ENCODE assay signal across 16 cellular contexts in the genomic region with DNA sequence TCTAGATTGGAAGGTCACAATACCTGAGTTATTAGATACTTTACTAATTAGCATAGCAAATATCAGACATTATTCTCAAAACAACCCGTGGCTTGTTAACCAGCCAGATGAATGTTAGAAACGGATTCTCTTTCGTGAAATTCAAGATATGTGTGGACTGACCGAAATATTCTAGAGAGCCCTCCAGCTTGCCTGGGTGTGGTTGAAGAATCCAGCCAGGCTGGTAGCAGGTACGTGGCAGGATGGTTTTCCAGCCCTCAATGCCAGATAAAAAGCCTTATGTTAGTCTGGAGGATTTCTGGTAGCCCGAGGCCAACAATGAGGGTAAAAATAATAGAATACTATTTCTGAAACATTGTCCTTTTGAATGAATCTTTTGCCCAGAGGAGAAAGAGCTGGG. TPM values are rescaled to one million over a fixed set of nuclear protein-coding genes. Genes with fewer than 3 reads are reported as not detected.
DNase-seq lines count a peak whose midpoint lies in the region; ATAC-seq and TF ChIP-seq lines count a peak whose summit lies in the region.
"Had no signal": no experiment of that assay in that cellular context is flagged by ENCODE, and none has a peak within 500 bp of the region (broad histone marks: within the 10 kb centered on the region; RNA-seq: fewer than 3 reads in every experiment).

No MANE protein-coding gene starts in this region.

- H3K36me3 ChIP-seq in mammary epithelial cell (ENCODE audit: insufficient read depth, low read length) (no peaks in the 10 kb centered on the region), breast epithelium (no peaks in the 10 kb centered on the region), PC-9 (ENCODE audit: low read depth) (no peaks in the 10 kb centered on the region), neural progenitor cell (no peaks in the 10 kb centered on the region)

- TF ChIP-seq CTCF in mammary epithelial cell (conservative IDR thresholded peaks at IDR 0.05 in 1 of 2, IDR thresholded peaks at IDR 0.05 in 1 of 2; ENCODE audit: extremely low read depth in 1 of 2, insufficient read depth in 1 of 2, low read depth in 1 of 2, low read length in 2 of 2) (no peak), breast epithelium (IDR thresholded peaks at IDR 0.05) (no peak), PC-9 (conservative IDR thresholded peaks at IDR 0.05) (no peak), neural progenitor cell (IDR thresholded peaks at IDR 0.05) (no peak)

- no peak overlapping the region for H3K4me3 Mint-ChIP-seq in neural progenitor cell
- no peak overlapping the region for H3K4me3 Mint-ChIP-seq in activated CD4-positive, alpha-beta memory T cell treated with anti-CD3 and anti-CD28 coated beads, Interleukin-2, amount 10 ng/mL, durations not matched to agents 7 days and 5 days

- BruUV-seq in mammary epithelial cell (replicated peaks; lab: Mats Ljungman, UMichigan): no TSS peak
- BruUV-seq in PC-9 (replicated peaks; lab: Mats Ljungman, UMichigan): no TSS peak

- dilution Hi-C loops in mammary epithelial cell (cut with HindIII; ENCODE audit: low sequenced_read_pairs): no loop called here

- in situ Hi-C loops in mammary epithelial cell (cut with MboI; ENCODE audit: low sequenced_read_pairs in 2 of 2): loop anchor here (5.0 to 10.0 kb wide), 4 partner anchors 110 to 550 kb away; a partner anchor contains a TSS

- H3K27ac ChIP-seq in mammary epithelial cell (ENCODE audit: insufficient read depth, low read depth, low read length) (no peak overlapping the region), breast epithelium (no peak overlapping the region), PC-9 (no peak overlapping the region), neural progenitor cell (no peak overlapping the region)
- H3K27ac ChIP-seq: C4-2B had no signal

- no peaks in the 10 kb centered on the region for H3K9me2 ChIP-seq in PC-9 (ENCODE audit: insufficient read depth)

- no peaks in the 10 kb centered on the region for H3K9me3 Mint-ChIP-seq in neural progenitor cell
- no peaks in the 10 kb centered on the region for H3K9me3 Mint-ChIP-seq in activated CD4-positive, alpha-beta memory T cell treated with anti-CD3 and anti-CD28 coated beads, Interleukin-2, amount 10 ng/mL, durations not matched to agents 7 days and 5 days
- H3K9me3 Mint-ChIP-seq: IgD-negative memory B cell had no signal

- H2AFZ ChIP-seq in mammary epithelial cell (ENCODE audit: low read depth, low read length): peak overlapping the region; percentile 6
- H2AFZ ChIP-seq in PC-9: 0 out of 2 replicates have a peak overlapping the region, but pooled peaks have one; percentile 25
- H2AFZ ChIP-seq in neural progenitor cell (replicated peaks): peak overlapping the region; percentile 88

- intact Hi-C loops in mammary epithelial cell (cut with micrococcal nuclease) (loop anchor here (5.0 to 10.0 kb wide), 2 partner anchors 72 to 520 kb away; no protein-coding TSS in a partner anchor), breast epithelium (cut with DNase I; ENCODE audit: low total_unique reads) (loop anchor here (2.0 to 5.0 kb wide), 2 partner anchors 172 to 1617 kb away; no protein-coding TSS in a partner anchor), PC-9 (cut with micrococcal nuclease; ENCODE audit: unreplicated experiment) (loop anchor here (5.0 to 10.0 kb wide), 3 partner anchors 87 to 322 kb away; a partner anchor contains a TSS)

- 46% methylated on average over 6 of the region's 6 CpGs for WGBS in mammary epithelial cell (ENCODE audit: low coverage, missing lambda C conversion rate)

- no peak for TF ChIP-seq POLR2A in breast epithelium (IDR thresholded peaks at IDR 0.05)

- H4K20me1 ChIP-seq in mammary epithelial cell (ENCODE audit: insufficient read depth, low read length): no peaks in the 10 kb centered on the region
- no peaks in the 10 kb centered on the region for H4K20me1 ChIP-seq in PC-9 (ENCODE audit: insufficient read depth)
- H4K20me1 ChIP-seq in neural progenitor cell (ENCODE audit: low read depth): no peaks in the 10 kb centered on the region

- ATAC-seq in GM18511 (IDR thresholded peaks at IDR 0.05; ENCODE audit: unreplicated experiment): no peak

- H3K9me3 ChIP-seq in mammary epithelial cell (replicated peaks; ENCODE audit: insufficient read depth, low read length): no peaks in the 10 kb centered on the region
- H3K9me3 ChIP-seq in breast epithelium: no peaks in the 10 kb centered on the region
- no peaks in the 10 kb centered on the region for H3K9me3 ChIP-seq in PC-9 (ENCODE audit: insufficient read depth, low read depth)
- no peaks in the 10 kb centered on the region for H3K9me3 ChIP-seq in neural progenitor cell (ENCODE audit: low read depth)

- H3K4me1 Mint-ChIP-seq in neural progenitor cell: peaks cover 6% of the 10 kb centered on the region
- H3K4me1 Mint-ChIP-seq in activated CD4-positive, alpha-beta memory T cell treated with anti-CD3 and anti-CD28 coated beads, Interleukin-2, amount 10 ng/mL, durations not matched to agents 7 days and 5 days: peaks cover 32% of the 10 kb centered on the region

- peaks cover 27% of the 10 kb centered on the region for H3F3A ChIP-seq in PC-9 (ENCODE audit: insufficient read depth, low read depth)
- H3F3A ChIP-seq in neural progenitor cell (ENCODE audit: low read depth): no peaks in the 10 kb centered on the region

- H3K4me1 ChIP-seq in mammary epithelial cell (ENCODE audit: insufficient read depth, low read length): peaks cover 43% of the 10 kb centered on the region
- H3K4me1 ChIP-seq in breast epithelium: peaks cover 0 to 6% of the 10 kb centered on the region in 2 donors
- peaks cover 39% of the 10 kb centered on the region for H3K4me1 ChIP-seq in PC-9 (replicated peaks; ENCODE audit: insufficient read depth)
- H3K4me1 ChIP-seq in neural progenitor cell: peaks cover 15% of the 10 kb centered on the region

- DNase-seq in mammary epithelial cell: no peak
- DNase-seq in breast epithelium (ENCODE audit: low spot score in 2 of 2): no peak
- no peak for DNase-seq in PC-9
- DNase-seq in neural progenitor cell (ENCODE audit: low spot score): no peak
- DNase-seq in stimulated activated naive CD4-positive, alpha-beta T cell (lab: John Stamatoyannopoulos, UW): no peak
- DNase-seq in activated CD4-positive, alpha-beta memory T cell treated with anti-CD3 and anti-CD28 coated beads, Interleukin-2, amount 10 ng/mL, durations not matched to agents 7 days and 5 days: no peak
- DNase-seq: H7, NCI-H1105, NCI-H187, SIG-M5 had no signal

- POLR2A ChIA-PET in PC-9 (lab: Charles Lee; ENCODE audit: unreplicated experiment): no interaction called here
- POLR2A ChIA-PET in activated CD4-positive, alpha-beta memory T cell treated with anti-CD3 and anti-CD28 coated beads, Interleukin-2, amount 10 ng/mL, durations not matched to agents 7 days and 5 days (lab: Charles Lee): interaction anchor here (1.5 kb wide), 1 partner anchor 171 kb away, joined by 6 read pairs; no protein-coding TSS in a partner anchor

- H3K4me3 ChIP-seq in mammary epithelial cell (replicated peaks in 1 of 3; ENCODE audit: insufficient read depth in 1 of 3, low read depth in 2 of 3, low read length in 3 of 3): no peak overlapping the region
- no peak overlapping the region for H3K4me3 ChIP-seq in breast epithelium
- H3K4me3 ChIP-seq in PC-9: no peak overlapping the region
- no peak overlapping the region for H3K4me3 ChIP-seq in neural progenitor cell

- no peak overlapping the region for H3K4me2 ChIP-seq in mammary epithelial cell (ENCODE audit: insufficient read depth, low read depth, low read length)
- H3K4me2 ChIP-seq in PC-9: no peak overlapping the region
- no peak overlapping the region for H3K4me2 ChIP-seq in neural progenitor cell

- peaks cover 2% of the 10 kb centered on the region for H3K27me3 Mint-ChIP-seq in neural progenitor cell (ENCODE audit: insufficient read depth, low read depth)
- no peaks in the 10 kb centered on the region for H3K27me3 Mint-ChIP-seq in activated CD4-positive, alpha-beta memory T cell treated with anti-CD3 and anti-CD28 coated beads, Interleukin-2, amount 10 ng/mL, durations not matched to agents 7 days and 5 days
- H3K27me3 Mint-ChIP-seq: IgD-negative memory B cell had no signal

- H3K9ac ChIP-seq in mammary epithelial cell (ENCODE audit: insufficient read depth, low read length) (no peak overlapping the region), neural progenitor cell (no peak overlapping the region)

- no peaks in the 10 kb centered on the region for H3K27me3 ChIP-seq in mammary epithelial cell (ENCODE audit: insufficient read depth, low read length)
- no peaks in the 10 kb centered on the region for H3K27me3 ChIP-seq in breast epithelium
- H3K27me3 ChIP-seq in PC-9 (ENCODE audit: insufficient read depth, low read depth): no peaks in the 10 kb centered on the region
- H3K27me3 ChIP-seq in neural progenitor cell: no peaks in the 10 kb centered on the region

- no peaks in the 10 kb centered on the region for H3K79me2 ChIP-seq in mammary epithelial cell (ENCODE audit: insufficient read depth, low read length)
- H3K79me2 ChIP-seq in PC-9 (ENCODE audit: low read depth): no peaks in the 10 kb centered on the region
- no peaks in the 10 kb centered on the region for H3K79me2 ChIP-seq in neural progenitor cell (ENCODE audit: low read depth)

- H3K36me3 Mint-ChIP-seq in neural progenitor cell: no peaks in the 10 kb centered on the region
- no peaks in the 10 kb centered on the region for H3K36me3 Mint-ChIP-seq in activated CD4-positive, alpha-beta memory T cell treated with anti-CD3 and anti-CD28 coated beads, Interleukin-2, amount 10 ng/mL, durations not matched to agents 7 days and 5 days (ENCODE audit: low read depth)
- H3K36me3 Mint-ChIP-seq: IgD-negative memory B cell had no signal

- no peak overlapping the region for H3K27ac Mint-ChIP-seq in neural progenitor cell
- H3K27ac Mint-ChIP-seq in activated CD4-positive, alpha-beta memory T cell treated with anti-CD3 and anti-CD28 coated beads, Interleukin-2, amount 10 ng/mL, durations not matched to agents 7 days and 5 days: no peak overlapping the region
- H3K27ac Mint-ChIP-seq: IgD-negative memory B cell had no signal

- CTCF ChIA-PET in mammary epithelial cell (lab: Charles Lee; ENCODE audit: low non-redundant PET): no interaction called here
- CTCF ChIA-PET in PC-9 (lab: Charles Lee): no interaction called here
- CTCF ChIA-PET in activated CD4-positive, alpha-beta memory T cell treated with anti-CD3 and anti-CD28 coated beads, Interleukin-2, amount 10 ng/mL, durations not matched to agents 7 days and 5 days (lab: Charles Lee): interaction anchor here (0.9 to 3.1 kb wide), 9 partner anchors 8 to 554 kb away, joined by 3 to 28 read pairs (median 3); no protein-coding TSS in a partner anchor

RNA-seq across cellular contexts. Expression of a gene that starts 19.3 kb away (rescaled TPM):
- total RNA-seq in mammary epithelial cell (under 1 TPM in 1 of 2 donors, not detected in 1; under 0.01 TPM), breast epithelium (under 1 TPM; 0.15 to 0.33 (median 0.16) TPM), PC-9 (2021) (not detected in 2 replicates), neural progenitor cell (ENCODE audit: low replicate concordance) (0.06 TPM in 1 of 2 replicates, not detected in the other)
- not detected for polyA plus RNA-seq in mammary epithelial cell
- not detected for polyA minus RNA-seq in mammary epithelial cell
- total RNA-seq in activated CD4-positive, alpha-beta memory T cell treated with anti-CD3 and anti-CD28 coated beads, Interleukin-2, amount 10 ng/mL, durations not matched to agents 7 days and 5 days: not detected
- total RNA-seq: HT1080, LHCN-M2, RPMI7951 had no signal

RNA-seq across cellular contexts. Expression of a gene that starts 41.7 kb away (rescaled TPM):
- total RNA-seq in mammary epithelial cell: 10 to 100 TPM in 1 of 2 donors, 1 to 10 TPM in 1; 7.3 to 10.3 TPM
- polyA plus RNA-seq in mammary epithelial cell: 6.4 TPM
- 1.2 TPM for polyA minus RNA-seq in mammary epithelial cell
- 10 to 100 TPM; 21.1 to 35.7 (median 23.3) TPM for total RNA-seq in breast epithelium
- 10.1 and 12.3 TPM in 2 replicates for total RNA-seq in PC-9 (2021)
- 22.1 and 30.2 TPM in 2 replicates for total RNA-seq in neural progenitor cell (ENCODE audit: low replicate concordance)
- total RNA-seq in activated CD4-positive, alpha-beta memory T cell treated with anti-CD3 and anti-CD28 coated beads, Interleukin-2, amount 10 ng/mL, durations not matched to agents 7 days and 5 days: 10 to 100 TPM; 28.0 to 28.7 TPM

Comparison
In these comparisons a context has a peak if more than half of its experiments do, and no peak if none do; other contexts are left out.
1. H2AFZ ChIP-seq: peak in every context shown above with its lines; median percentile 88 in neural progenitor cell; 25 in PC-9; 6 in mammary epithelial cell.